8 cellular contexts compared by ENCODE assay signal in genomic region chr10:31031666-31032514, GRCh38. TPM values are rescaled to one million over a fixed set of nuclear protein-coding genes. Genes with fewer than 3 reads are reported as not detected.
DNase-seq lines count a peak whose midpoint lies in the region; TF ChIP-seq lines count a peak whose summit lies in the region.

A gene with protein sequence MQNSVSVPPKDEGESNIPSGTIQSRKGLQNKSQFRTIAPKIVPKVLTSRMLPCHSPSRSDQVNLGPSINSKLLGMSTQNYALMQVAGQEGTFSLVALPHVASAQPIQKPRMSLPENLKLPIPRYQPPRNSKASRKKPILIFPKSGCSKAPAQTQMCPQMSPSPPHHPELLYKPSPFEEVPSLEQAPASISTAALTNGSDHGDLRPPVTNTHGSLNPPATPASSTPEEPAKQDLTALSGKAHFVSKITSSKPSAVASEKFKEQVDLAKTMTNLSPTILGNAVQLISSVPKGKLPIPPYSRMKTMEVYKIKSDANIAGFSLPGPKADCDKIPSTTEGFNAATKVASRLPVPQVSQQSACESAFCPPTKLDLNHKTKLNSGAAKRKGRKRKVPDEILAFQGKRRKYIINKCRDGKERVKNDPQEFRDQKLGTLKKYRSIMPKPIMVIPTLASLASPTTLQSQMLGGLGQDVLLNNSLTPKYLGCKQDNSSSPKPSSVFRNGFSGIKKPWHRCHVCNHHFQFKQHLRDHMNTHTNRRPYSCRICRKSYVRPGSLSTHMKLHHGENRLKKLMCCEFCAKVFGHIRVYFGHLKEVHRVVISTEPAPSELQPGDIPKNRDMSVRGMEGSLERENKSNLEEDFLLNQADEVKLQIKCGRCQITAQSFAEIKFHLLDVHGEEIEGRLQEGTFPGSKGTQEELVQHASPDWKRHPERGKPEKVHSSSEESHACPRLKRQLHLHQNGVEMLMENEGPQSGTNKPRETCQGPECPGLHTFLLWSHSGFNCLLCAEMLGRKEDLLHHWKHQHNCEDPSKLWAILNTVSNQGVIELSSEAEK (minus strand): TSS chr10:31031865. CDS start chr10:30877034, 154,831 bp downstream.

- H3K14ac ChIP-seq in neuronal stem cell (ENCODE audit: low read length) = no peak within 1 kb of the TSS

- H4K8ac ChIP-seq in neuronal stem cell (ENCODE audit: low read depth, low read length) = no peak within 1 kb of the TSS

- peak within 1 kb of the TSS; percentile 84 for H3K4me2 ChIP-seq in neuronal stem cell (ENCODE audit: insufficient read depth, low read length, poor library complexity, severe bottlenecking)

- H3K9ac ChIP-seq in neuronal stem cell (ENCODE audit: low read depth, low read length, poor library complexity) (peak within 1 kb of the TSS; percentile 85), subcutaneous abdominal adipose tissue (ENCODE audit: low read length in 5 of 5) (peak within 1 kb of the TSS; percentile 89 to 97 (median 92))

- H3K36me3 ChIP-seq in HAP-1 (replicated peaks) = no peaks in the 10 kb centered on the region
- no peaks in the 10 kb centered on the region for H3K36me3 ChIP-seq in neuronal stem cell (replicated peaks in 1 of 2; ENCODE audit: control insufficient read depth in 2 of 2, insufficient read depth in 2 of 2, low read length in 2 of 2)
- H3K36me3 ChIP-seq in subcutaneous abdominal adipose tissue (ENCODE audit: control insufficient read depth in 5 of 5, insufficient read depth in 5 of 5, low read length in 5 of 5) = no peaks in the 10 kb centered on the region

- H2AFZ ChIP-seq in neuronal stem cell (ENCODE audit: low read length) = peak within 1 kb of the TSS; percentile 97

- no peaks in the 10 kb centered on the region for H3K9me3 ChIP-seq in HAP-1
- no peaks in the 10 kb centered on the region for H3K9me3 ChIP-seq in neuronal stem cell (replicated peaks in 1 of 2; ENCODE audit: control insufficient read depth in 2 of 2, insufficient read depth in 1 of 2, low read depth in 1 of 2, low read length in 2 of 2)
- no peaks in the 10 kb centered on the region for H3K9me3 ChIP-seq in subcutaneous abdominal adipose tissue (ENCODE audit: control insufficient read depth in 5 of 5, low read length in 5 of 5)

- DNase-seq in GF-D8 (lab: John Stamatoyannopoulos, UW) (peak; percentile 79), HAP-1 (ENCODE audit: low spot score in 2 of 2) (peak; percentile 85 to 94), M059J (ENCODE audit: low read depth) (peak; percentile 81), SHP77 treated with DMSO at 0.1 percent for 48 hours (lab: John Stamatoyannopoulos, UW) (peak; percentile 76), foreskin fibroblast (peak; percentile 97 to 99), neuronal stem cell (ENCODE audit: low spot score) (peak; percentile 93)
- DNase-seq in activated gamma-delta T cell treated with anti-CD3 and anti-CD28 coated beads, Interleukin-2, amount 50 U/mL, for 16 hours (ENCODE audit: low read depth) = peak; percentile 89

- H3K4me1 ChIP-seq in HAP-1 = peaks cover 7% of the 10 kb centered on the region
- H3K4me1 ChIP-seq in neuronal stem cell (ENCODE audit: control insufficient read depth in 2 of 2, insufficient read depth in 1 of 2, low read depth in 1 of 2, low read length in 2 of 2) = peaks cover 3 to 9% of the 10 kb centered on the region in 2 donors
- peaks cover 4 to 48% (median 36%) of the 10 kb centered on the region in 5 donors for H3K4me1 ChIP-seq in subcutaneous abdominal adipose tissue (ENCODE audit: control insufficient read depth in 5 of 5, insufficient read depth in 5 of 5, low read length in 5 of 5)

- H2AK5ac ChIP-seq in neuronal stem cell (ENCODE audit: low read depth, low read length) = no peak within 1 kb of the TSS

- TF ChIP-seq CTCF in foreskin fibroblast (IDR thresholded peaks at IDR 0.05; ENCODE audit: low read depth, low read length) = no peak

- no peak within 1 kb of the TSS for H3K4ac ChIP-seq in neuronal stem cell (ENCODE audit: low read length)

- peak within 1 kb of the TSS; percentile 71 for H3K4me3 ChIP-seq in HAP-1
- H3K4me3 ChIP-seq in foreskin fibroblast (ENCODE audit: low read depth in 1 of 2, low read length in 2 of 2) = peak within 1 kb of the TSS; percentile 62 to 69
- H3K4me3 ChIP-seq in neuronal stem cell (ENCODE audit: low read length in 2 of 2) = peak within 1 kb of the TSS; percentile 63 to 93
- peak within 1 kb of the TSS; percentile 70 to 89 (median 83) for H3K4me3 ChIP-seq in subcutaneous abdominal adipose tissue (ENCODE audit: low read depth in 1 of 5, low read length in 5 of 5)

- no peak within 1 kb of the TSS for H2BK12ac ChIP-seq in neuronal stem cell (ENCODE audit: low read length)

- peak within 1 kb of the TSS; percentile 83 for H3K18ac ChIP-seq in neuronal stem cell (ENCODE audit: low read length)

- no peak within 1 kb of the TSS for H4K91ac ChIP-seq in neuronal stem cell (ENCODE audit: low read depth, low read length, poor library complexity)

- H3K27me3 ChIP-seq in HAP-1 (ENCODE audit: low read depth) (no peaks in the 10 kb centered on the region), neuronal stem cell (ENCODE audit: control insufficient read depth in 3 of 3, insufficient read depth in 3 of 3, low read depth in 1 of 3, low read length in 3 of 3) (no peaks in the 10 kb centered on the region), subcutaneous abdominal adipose tissue (ENCODE audit: control insufficient read depth in 5 of 5, insufficient read depth in 4 of 5, low read length in 5 of 5) (no peaks in the 10 kb centered on the region)

- no peak within 1 kb of the TSS for H2BK15ac ChIP-seq in neuronal stem cell (ENCODE audit: low read length)

- no CpG with 5 or more reads among the region's 74 CpGs for WGBS in neuronal stem cell (ENCODE audit: extremely low coverage in 2 of 2, insufficient read length in 2 of 2, insufficient replicate concordance in 1 of 2), 2 donors

- peak within 1 kb of the TSS; percentile 68 for H2BK5ac ChIP-seq in neuronal stem cell (ENCODE audit: low read length)

- no peaks in the 10 kb centered on the region for H3K79me1 ChIP-seq in neuronal stem cell (ENCODE audit: low read depth, low read length)

- H3K27ac ChIP-seq in neuronal stem cell (replicated peaks; ENCODE audit: low read length) = peak within 1 kb of the TSS; percentile 93
- peak within 1 kb of the TSS; percentile 99 for H3K27ac ChIP-seq in subcutaneous abdominal adipose tissue (ENCODE audit: low read depth, low read length)

- H2BK120ac ChIP-seq in neuronal stem cell (ENCODE audit: low read depth, low read length) = no peak within 1 kb of the TSS

- in situ Hi-C loops in HAP-1 (cut with MboI; ENCODE audit: low sequenced_read_pairs) = no loop called here

- peak within 1 kb of the TSS; percentile 52 for H3K23ac ChIP-seq in neuronal stem cell (ENCODE audit: low read depth, low read length, poor library complexity)

RNA-seq across cellular contexts. Expression of the gene that starts here (rescaled TPM):
- 2.5 and 3.4 TPM in 2 replicates for total RNA-seq in M059J (2014; rRNA removed; shearing (Covaris generic))
- polyA plus RNA-seq in neuronal stem cell (2013, experiment 1 of 2) = 5.4 TPM
- 5.6 TPM for polyA plus RNA-seq in neuronal stem cell (2013, experiment 2 of 2)

Comparison
In these comparisons a context has a peak if more than half of its experiments do, and no peak if none do; other contexts are left out.
1. Peak in every context shown above with its lines: DNase-seq, H3K4me3 ChIP-seq and H3K27ac ChIP-seq.